In the genomic region with DNA sequence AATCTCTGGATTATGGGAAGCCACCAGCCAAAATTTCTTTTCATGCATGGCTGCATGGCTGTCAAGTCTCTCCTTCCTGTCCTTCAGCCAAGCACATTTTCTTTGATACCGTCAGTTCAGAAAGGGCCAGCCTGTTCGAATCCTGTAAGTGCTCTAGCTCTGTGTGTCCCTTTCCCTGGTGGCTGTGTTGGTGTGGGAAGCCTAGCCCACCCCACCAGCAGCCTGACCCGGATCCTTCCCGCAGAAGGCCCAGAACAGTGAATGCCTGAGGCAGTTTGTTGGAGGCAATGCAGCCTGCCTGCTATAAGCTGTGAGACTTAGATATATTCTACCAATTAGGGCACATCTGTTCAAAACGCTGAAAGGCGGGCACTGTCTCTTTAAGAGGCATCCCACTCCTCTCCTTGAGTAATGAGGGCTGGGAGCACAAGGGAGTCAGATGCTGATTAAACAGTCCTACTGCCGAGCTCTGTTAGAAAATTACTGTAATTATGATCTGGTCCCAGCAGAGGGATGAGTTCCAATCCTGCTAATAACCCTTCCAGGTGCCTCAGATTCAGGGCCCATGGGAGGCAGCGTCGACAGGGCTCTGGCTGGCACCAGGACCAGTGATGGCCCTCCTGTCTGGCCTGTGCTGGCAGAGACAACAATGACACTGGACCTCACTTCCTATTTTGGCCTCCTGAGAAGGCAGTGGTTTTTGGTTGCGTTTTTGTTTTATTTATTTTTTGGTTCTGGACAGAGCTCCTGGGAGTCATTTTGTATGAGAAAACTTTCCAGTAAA, we compare ENCODE assay signal across 27 cellular contexts. TPM values are rescaled to one million over a fixed set of nuclear protein-coding genes. Genes with fewer than 3 reads are reported as not detected.
A peak's percentile ranks its signal among the peaks of the same experiment; 100 is the strongest.
DNase-seq lines count a peak whose midpoint lies in the region; ATAC-seq and TF ChIP-seq lines count a peak whose summit lies in the region.
"Had no signal": no experiment of that assay in that cellular context is flagged by ENCODE, and none has a peak within 500 bp of the region (broad histone marks: within the 10 kb centered on the region; RNA-seq: fewer than 3 reads in every experiment).

No MANE protein-coding gene starts in this region.

- ATAC-seq in activated naive CD4-positive, alpha-beta T cell treated with anti-CD3 and anti-CD28 coated beads, Interleukin-2, amount 50 U/mL, for 72 hours = no peak
- ATAC-seq in RWPE2 (ENCODE audit: low read depth) = no peak
- no peak for ATAC-seq in stimulated activated naive CD8-positive, alpha-beta T cell treated with anti-CD3 and anti-CD28 coated beads, Interleukin-15, Interleukin-2, amounts not matched to agents 100 U/mL and 50 U/mL, for 24 hours
- ATAC-seq: CD8-positive, alpha-beta T cell; esophagus mucosa; natural killer cell; stimulated activated naive CD8-positive, alpha-beta T cell treated with anti-CD3 and anti-CD28 coated beads, Interleukin-15, amount 100 ng/mL, for 72 hours had no signal

- no peak overlapping the region for H4K91ac ChIP-seq in mesenchymal stem cell (ENCODE audit: low read length)
- no peak overlapping the region for H4K91ac ChIP-seq in H9 (ENCODE audit: insufficient read length, low read depth, low read length)

- no peak for DNase-seq in activated naive CD4-positive, alpha-beta T cell treated with anti-CD3 and anti-CD28 coated beads, Interleukin-2, amount 50 U/mL, for 72 hours (ENCODE audit: low spot score in 2 of 2)
- no peak for DNase-seq in activated naive CD4-positive, alpha-beta T cell treated with Interleukin-2 at 50 U/mL for 16 hours
- no peak for DNase-seq in RWPE2 (ENCODE audit: low spot score)
- no peak for DNase-seq in mesenchymal stem cell
- no peak for DNase-seq in substantia nigra (lab: John Stamatoyannopoulos, UW)
- no peak for DNase-seq in H9
- no peak for DNase-seq in NCI-H1048 (lab: John Stamatoyannopoulos, UW)
- no peak for DNase-seq in stimulated activated naive CD8-positive, alpha-beta T cell treated with anti-CD3 and anti-CD28 coated beads, Interleukin-15, Interleukin-2, amounts not matched to agents 100 U/mL and 50 U/mL, for 24 hours
- DNase-seq: activated CD4-positive, alpha-beta T cell treated with anti-CD3 and anti-CD28 coated beads, Interleukin-2, amount 50 U/mL, for 48 hours; activated naive CD4-positive, alpha-beta T cell; CD8-positive, alpha-beta T cell; central memory CD4-positive, alpha-beta T cell; DMS79; effector CD4-positive, alpha-beta T cell; H7; mesendoderm; MV-4-11; natural killer cell; NCI-H2029; SHP77; small intestine; stimulated activated CD4-positive, alpha-beta T cell treated with anti-CD3 and anti-CD28 coated beads, Interleukin-2, amount 100 ng/mL, for 48 hours; stimulated activated naive CD8-positive, alpha-beta T cell treated with anti-CD3 and anti-CD28 coated beads, Interleukin-15, amount 100 ng/mL, for 72 hours had no signal

- no peak overlapping the region for H3K56ac ChIP-seq in H9 (ENCODE audit: insufficient read length, low read depth, low read length)

- H3K79me1 ChIP-seq in mesenchymal stem cell (replicated peaks; ENCODE audit: low read length, poor library complexity, severe bottlenecking) (peaks cover 13% of the 10 kb centered on the region), H9 (ENCODE audit: insufficient read depth, low read depth, low read length, poor library complexity, severe bottlenecking) (no peaks in the 10 kb centered on the region)

- no peaks in the 10 kb centered on the region for H3K23me2 ChIP-seq in H9 (ENCODE audit: insufficient read length, low read depth, low read length, poor library complexity, severe bottlenecking)

- H2BK15ac ChIP-seq in mesenchymal stem cell (ENCODE audit: low read depth, poor library complexity, severe bottlenecking) = no peak overlapping the region
- no peak overlapping the region for H2BK15ac ChIP-seq in H9 (ENCODE audit: low read depth, low read length)

- H3K9me3 ChIP-seq in RWPE2 (ENCODE audit: severe bottlenecking) (no peaks in the 10 kb centered on the region), mesenchymal stem cell (ENCODE audit: control insufficient read depth, low read length) (no peaks in the 10 kb centered on the region), H9 (ENCODE audit: control insufficient read depth, low read depth, low read length) (no peaks in the 10 kb centered on the region)

- H3K4ac ChIP-seq in mesenchymal stem cell (ENCODE audit: low read depth in 1 of 2, low read length in 2 of 2) = no peak overlapping the region
- no peak overlapping the region for H3K4ac ChIP-seq in H9 (ENCODE audit: low read depth, low read length)

- WGBS in mesenchymal stem cell = 85% methylated on average over 9 of the region's 10 CpGs
- WGBS in H9 (ENCODE audit: extremely low coverage, insufficient read length, low lambda C conversion rate) = no CpG with 5 or more reads among the region's 10 CpGs

- H2AFZ ChIP-seq in mesenchymal stem cell (ENCODE audit: low read depth, low read length) = no peak overlapping the region
- no peak overlapping the region for H2AFZ ChIP-seq in H9 (ENCODE audit: low read length)

- peaks cover 9 to 15% of the 10 kb centered on the region in 2 experiments for H3K4me1 Mint-ChIP-seq in H9

- no peaks in the 10 kb centered on the region for H3K79me2 ChIP-seq in H9 (ENCODE audit: insufficient read depth, low read length)

- H3K36me3 ChIP-seq in RWPE2 (ENCODE audit: low read depth) (peaks cover 14% of the 10 kb centered on the region), mesenchymal stem cell (ENCODE audit: control insufficient read depth in 1 of 2, insufficient read depth in 2 of 2, low read depth in 1 of 2, low read length in 2 of 2) (peaks cover 34 to 37% of the 10 kb centered on the region in 2 experiments)

- H3K18ac ChIP-seq in mesenchymal stem cell (ENCODE audit: low read depth in 1 of 2, low read length in 2 of 2) (no peak overlapping the region), H9 (ENCODE audit: insufficient read length, low read depth, low read length) (no peak overlapping the region)

- peak overlapping the region; percentile 29 to 79 for H3K27ac Mint-ChIP-seq in activated naive CD4-positive, alpha-beta T cell treated with anti-CD3 and anti-CD28 coated beads, Interleukin-2, amount 50 U/mL, for 72 hours
- H3K27ac Mint-ChIP-seq in H9 = peak overlapping the region in 1 of 3 experiments; percentile 10; a peak in 1 of 7 replicates
- H3K27ac Mint-ChIP-seq: progenitor cell of endocrine pancreas, type B pancreatic cell had no signal

- H3K27ac ChIP-seq in RWPE2 (ENCODE audit: poor library complexity, severe bottlenecking) (peak overlapping the region; percentile 73), mesenchymal stem cell (ENCODE audit: low read length, poor library complexity, severe bottlenecking) (no peak overlapping the region), substantia nigra (ENCODE audit: low read depth, low read length, poor library complexity, severe bottlenecking) (peak overlapping the region; percentile 23), H9 (ENCODE audit: insufficient read length, low read depth, low read length) (no peak overlapping the region)
- H3K27ac ChIP-seq: KMS-11 had no signal

- peak overlapping the region; percentile 8 for H3K9ac ChIP-seq in mesenchymal stem cell (ENCODE audit: low read length)
- H3K9ac ChIP-seq in H9 (ENCODE audit: extremely low read depth, insufficient read length, low read length) = no peak overlapping the region
- H3K9ac ChIP-seq: KMS-11 had no signal

- no peaks in the 10 kb centered on the region for H3K27me3 ChIP-seq in RWPE2 (ENCODE audit: insufficient read depth, poor library complexity, severe bottlenecking)
- H3K27me3 ChIP-seq in mesenchymal stem cell (ENCODE audit: control insufficient read depth in 1 of 2, insufficient read depth in 1 of 2, low read length in 2 of 2) = no peaks in the 10 kb centered on the region
- no peaks in the 10 kb centered on the region for H3K27me3 ChIP-seq in H9 (ENCODE audit: insufficient read depth, low read length)

- H4K5ac ChIP-seq in H9 (ENCODE audit: insufficient read length, low read depth, low read length) = no peak overlapping the region

- H3K4me3 ChIP-seq in RWPE2 (ENCODE audit: severe bottlenecking) (no peak overlapping the region), mesenchymal stem cell (ENCODE audit: insufficient read depth in 1 of 2, low read depth in 1 of 2, low read length in 2 of 2) (no peak overlapping the region)

- H3K4me1 ChIP-seq in RWPE2 (ENCODE audit: insufficient read depth, poor library complexity, severe bottlenecking) = peaks cover 16% of the 10 kb centered on the region
- peaks cover 6% of the 10 kb centered on the region for H3K4me1 ChIP-seq in mesenchymal stem cell (ENCODE audit: control insufficient read depth, insufficient read depth, low read depth, low read length)
- no peaks in the 10 kb centered on the region for H3K4me1 ChIP-seq in H9 (ENCODE audit: insufficient read depth, low read length)

- TF ChIP-seq CTCF in RWPE2 (IDR thresholded peaks at IDR 0.05; ENCODE audit: poor library complexity, severe bottlenecking) (no peak), H9 (conservative IDR thresholded peaks at IDR 0.05) (no peak)

- H3K14ac ChIP-seq in mesenchymal stem cell (ENCODE audit: low read length in 2 of 2) = no peak overlapping the region
- H3K14ac ChIP-seq in H9 (ENCODE audit: insufficient read depth, low read length) = no peak overlapping the region

- H3K4me2 ChIP-seq in mesenchymal stem cell (ENCODE audit: low read length, poor library complexity, severe bottlenecking) (no peak overlapping the region), H9 (ENCODE audit: insufficient read depth, insufficient read length, low read length) (no peak overlapping the region)
- H3K4me2 ChIP-seq: KMS-11 had no signal

- H2AK5ac ChIP-seq in mesenchymal stem cell (ENCODE audit: low read length, severe bottlenecking) (no peak overlapping the region), H9 (ENCODE audit: insufficient read length, low read length) (no peak overlapping the region)

- no peak overlapping the region for H2BK12ac ChIP-seq in mesenchymal stem cell (ENCODE audit: low read length in 2 of 2)
- H2BK12ac ChIP-seq in H9 (ENCODE audit: insufficient read length, low read depth, low read length) = no peak overlapping the region

- H3T11ph ChIP-seq in H9 (ENCODE audit: low read length) = no peak overlapping the region

- H3K36me3 Mint-ChIP-seq in activated naive CD4-positive, alpha-beta T cell treated with anti-CD3 and anti-CD28 coated beads, Interleukin-2, amount 50 U/mL, for 72 hours = peaks cover 0 to 7% of the 10 kb centered on the region in 2 donors
- H3K36me3 Mint-ChIP-seq in H9 (ENCODE audit: insufficient read depth in 1 of 3, low read depth in 3 of 3) = peaks cover 7 to 28% (median 21%) of the 10 kb centered on the region in 3 experiments; a peak in 6 of 7 replicates
- H3K36me3 Mint-ChIP-seq: natural killer cell had no signal

- no peaks in the 10 kb centered on the region for H4K20me1 ChIP-seq in H9 (ENCODE audit: control insufficient read depth, insufficient read depth, insufficient read length)

- H4K8ac ChIP-seq in mesenchymal stem cell (ENCODE audit: low read length) (no peak overlapping the region), H9 (replicated peaks; ENCODE audit: insufficient read length, low read depth, low read length) (no peak overlapping the region)

- H3K4me3 Mint-ChIP-seq in H9 = no peak overlapping the region
- H3K4me3 Mint-ChIP-seq: CD8-positive, alpha-beta T cell; natural killer cell; stimulated activated naive CD8-positive, alpha-beta T cell treated with anti-CD3 and anti-CD28 coated beads, Interleukin-15, amount 100 ng/mL, for 72 hours; type B pancreatic cell had no signal

- H2BK20ac ChIP-seq in H9 (ENCODE audit: low read depth, low read length, poor library complexity, severe bottlenecking) = no peak overlapping the region

- H2BK120ac ChIP-seq in mesenchymal stem cell (ENCODE audit: low read depth, low read length) (no peak overlapping the region), H9 (ENCODE audit: low read depth, low read length, poor library complexity, severe bottlenecking) (no peak overlapping the region)

- H3K23ac ChIP-seq in mesenchymal stem cell (ENCODE audit: low read length in 2 of 2) (no peak overlapping the region), H9 (ENCODE audit: insufficient read length, low read depth, low read length) (no peak overlapping the region)

- H2BK5ac ChIP-seq in mesenchymal stem cell (ENCODE audit: low read depth, low read length, poor library complexity, severe bottlenecking) = no peak overlapping the region
- H2BK5ac ChIP-seq in H9 (ENCODE audit: insufficient read length, low read length) = no peak overlapping the region

- H3K27me3 Mint-ChIP-seq in H9 (ENCODE audit: low read depth) = no peaks in the 10 kb centered on the region
- H3K27me3 Mint-ChIP-seq: stimulated activated naive CD8-positive, alpha-beta T cell treated with anti-CD3 and anti-CD28 coated beads, Interleukin-15, amount 100 ng/mL, for 72 hours had no signal

- H3K9me3 Mint-ChIP-seq in activated naive CD4-positive, alpha-beta T cell treated with anti-CD3 and anti-CD28 coated beads, Interleukin-2, amount 50 U/mL, for 72 hours = no peaks in the 10 kb centered on the region
- no peaks in the 10 kb centered on the region for H3K9me3 Mint-ChIP-seq in H9
- H3K9me3 Mint-ChIP-seq: CD8-positive, alpha-beta T cell; natural killer cell; stimulated activated naive CD8-positive, alpha-beta T cell treated with anti-CD3 and anti-CD28 coated beads, Interleukin-15, amount 100 ng/mL, for 72 hours; type B pancreatic cell had no signal

RNA-seq across cellular contexts. Expression of a gene that starts 18.5 kb away (rescaled TPM):
- total RNA-seq in activated naive CD4-positive, alpha-beta T cell treated with anti-CD3 and anti-CD28 coated beads, Interleukin-2, amount 50 U/mL, for 72 hours = 10 to 100 TPM; 15.4 to 24.5 TPM
- polyA plus RNA-seq in mesenchymal stem cell (2013, experiment 1 of 2) = 10.8 TPM
- polyA plus RNA-seq in mesenchymal stem cell (2013, experiment 2 of 2) = 11.7 TPM
- 20.0 and 21.7 TPM in 2 replicates for total RNA-seq in H9 (2021)

RNA-seq across cellular contexts. Expression of a gene that starts 24.7 kb away (rescaled TPM):
- total RNA-seq in activated naive CD4-positive, alpha-beta T cell treated with anti-CD3 and anti-CD28 coated beads, Interleukin-2, amount 50 U/mL, for 72 hours = 10 to 100 TPM; 29.1 to 66.5 TPM
- polyA plus RNA-seq in mesenchymal stem cell (2013, experiment 1 of 2) = 52.3 TPM
- 51.7 TPM for polyA plus RNA-seq in mesenchymal stem cell (2013, experiment 2 of 2)
- total RNA-seq in H9 (2021) = 155 and 158 TPM in 2 replicates

Comparison
In these comparisons a context has a peak if more than half of its experiments do, and no peak if none do; other contexts are left out.
1. H3K27ac ChIP-seq: peak in RWPE2 (single experiment) and substantia nigra (single experiment); none in mesenchymal stem cell (single experiment) and H9 (single experiment).